Comparison of ENCODE assay signal across 8 cellular contexts in the genomic region with DNA sequence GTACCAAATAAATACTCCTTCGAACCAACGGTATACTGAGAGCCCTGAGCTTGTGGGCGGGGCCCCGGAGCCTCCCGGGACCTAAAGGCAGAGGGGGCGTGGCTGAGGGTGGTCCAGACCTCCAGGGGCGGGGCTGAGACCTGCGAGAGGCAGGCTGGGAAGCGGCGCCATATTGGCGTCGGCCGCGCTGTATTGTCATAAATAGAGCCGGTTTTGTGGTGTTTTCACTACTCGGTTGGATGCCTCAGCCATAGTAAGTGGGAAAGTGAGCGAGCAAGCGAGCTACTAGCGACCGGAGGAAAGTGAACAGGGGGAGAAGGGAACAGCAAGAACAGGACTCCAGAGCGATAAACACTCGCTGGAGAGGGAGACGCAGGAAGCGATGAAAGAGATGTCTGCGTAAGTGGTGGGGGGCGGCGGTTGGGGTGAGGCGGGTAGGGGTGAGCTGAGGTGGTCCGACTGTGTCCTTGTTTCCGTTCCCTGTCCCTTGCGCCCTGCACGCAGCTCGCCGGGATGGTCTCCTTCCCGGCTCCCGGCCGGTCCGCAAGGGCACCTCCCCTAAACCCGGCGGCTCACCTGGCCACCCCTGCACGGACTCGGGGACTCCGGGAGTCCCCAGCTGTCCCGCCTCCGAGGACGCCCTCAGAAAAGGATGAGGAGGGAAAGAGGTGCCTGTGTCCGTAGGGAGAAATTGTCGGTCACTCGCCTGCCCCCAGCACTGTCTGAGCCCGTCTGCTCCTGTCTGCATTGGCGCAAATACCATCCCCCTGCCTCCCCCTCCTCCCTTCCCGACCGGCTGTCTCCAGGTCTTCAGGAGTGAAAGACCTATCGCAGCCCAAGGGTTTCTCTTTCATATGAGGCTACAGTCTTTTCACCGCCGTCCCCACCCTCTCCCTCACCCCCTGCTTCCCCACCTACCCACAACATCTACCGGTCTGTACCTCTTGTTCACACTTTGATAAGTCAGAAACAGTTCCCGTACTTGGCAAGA. TPM values are rescaled to one million over a fixed set of nuclear protein-coding genes. Genes with fewer than 3 reads are reported as not detected.
DNase-seq lines count a peak whose midpoint lies in the region; ATAC-seq and TF ChIP-seq lines count a peak whose summit lies in the region.

A gene (plus strand): TSS at position 172 of the 991 bp plus-strand sequence. CDS start 211 bp downstream, at position 383.

- TF ChIP-seq POLR2A in spleen (IDR thresholded peaks at IDR 0.05), result peak in 2 of 3 donors; percentile 63 to 72

- no peaks in the 10 kb centered on the region for H3K27me3 ChIP-seq in spleen (replicated peaks in 1 of 7)

- TF ChIP-seq CTCF in AG04449 (IDR thresholded peaks at IDR 0.05; ENCODE audit: insufficient read depth, low read length, missing control alignments), result no peak
- TF ChIP-seq CTCF in WI38 (IDR thresholded peaks at IDR 0.05; ENCODE audit: low read depth, low read length), result no peak
- no peak for TF ChIP-seq CTCF in cardiac fibroblast (IDR thresholded peaks at IDR 0.05; ENCODE audit: low read depth, low read length)
- peak in 1 of 11 experiments; percentile 21 for TF ChIP-seq CTCF in spleen (IDR thresholded peaks at IDR 0.05 in 8 of 11, conservative IDR thresholded peaks at IDR 0.05 in 3 of 11)

- intact Hi-C loops in spleen (cut with DNase I; ENCODE audit: low total_unique reads), result no loop called here

- peaks cover 4 to 12% (median 10%) of the 10 kb centered on the region in 3 donors for H3K27me3 Mint-ChIP-seq in immature natural killer cell (ENCODE audit: low read depth in 3 of 3)

- H3K4me3 ChIP-seq in AG04449 (ENCODE audit: low read depth, low read length) (peak within 1 kb of the TSS; percentile 98), WI38 (ENCODE audit: low read depth, low read length) (peak within 1 kb of the TSS; percentile 96), cardiac fibroblast (replicated peaks in 1 of 2; ENCODE audit: low read depth in 2 of 2, low read length in 2 of 2) (peak within 1 kb of the TSS; percentile 97), spleen (peak within 1 kb of the TSS; percentile 80 to 94 (median 93))

- H3K27ac ChIP-seq in spleen, result peak within 1 kb of the TSS; percentile 82 to 95 (median 89)

- H3K27ac Mint-ChIP-seq in immature natural killer cell, result peak within 1 kb of the TSS; percentile 98 to 100 (median 99)

- peaks cover 31 to 50% of the 10 kb centered on the region in 2 donors for H3K4me1 Mint-ChIP-seq in immature natural killer cell

- peak within 1 kb of the TSS; percentile 97 to 100 (median 100) for H3K4me3 Mint-ChIP-seq in immature natural killer cell

- peaks cover 10 to 47% (median 34%) of the 10 kb centered on the region in 6 donors for H3K4me1 ChIP-seq in spleen

- CTCF ChIA-PET in AG04449 (lab: Yijun Ruan, JAX), result interaction anchor here (0.8 to 3.1 kb wide), 7 partner anchors 10 to 243 kb away, joined by 3 to 16 read pairs (median 5); no protein-coding TSS in a partner anchor

- H3K36me3 Mint-ChIP-seq in immature natural killer cell, result peaks cover 8 to 14% (median 12%) of the 10 kb centered on the region in 3 donors

- WGBS in spleen, 5 donors, result 0 to 1% (median 0%) methylated on average over 53 to 58 of the region's 58 CpGs

- DNase-seq in AG04449 (ENCODE audit: low read depth, low spot score) (peak; percentile 42), NCI-H2227 treated with DMSO at 0.1 percent for 48 hours (lab: John Stamatoyannopoulos, UW) (peak; percentile 89), cardiac fibroblast (ENCODE audit: low read depth in 2 of 2) (peak; percentile 91 to 93), immature natural killer cell (peak; percentile 91 to 92 (median 92)), spleen (peak; percentile 99)

- H3K36me3 ChIP-seq in spleen, result peaks cover 0 to 27% (median 12%) of the 10 kb centered on the region in 6 donors

- H3K9me3 Mint-ChIP-seq in immature natural killer cell, result no peaks in the 10 kb centered on the region

- no peaks in the 10 kb centered on the region for H3K9me3 ChIP-seq in spleen

- ATAC-seq in GM18907 (IDR thresholded peaks at IDR 0.05; ENCODE audit: unreplicated experiment) (peak; percentile 98), HG03159 (IDR thresholded peaks at IDR 0.05; ENCODE audit: unreplicated experiment) (peak; percentile 98)

- POLR2A ChIA-PET in AG04449 (lab: Yijun Ruan, JAX), result interaction anchor here (0.6 kb wide), 1 partner anchor 687 kb away, joined by 3 read pairs; no protein-coding TSS in a partner anchor

RNA-seq across cellular contexts. Expression of the gene that starts here (rescaled TPM):
- polyA plus RNA-seq in immature natural killer cell (10 to 100 TPM in 1 of 3 donors, 1 to 10 TPM in 2; 5.1 to 19.5 (median 8.9) TPM), spleen (1 to 10 TPM; 4.2 to 6.0 (median 5.0) TPM)
- total RNA-seq in spleen, result 10 to 100 TPM; 19.8 to 27.9 (median 22.2) TPM

Comparison
In these comparisons a context has a peak if more than half of its experiments do, and no peak if none do; other contexts are left out.
1. Peak in every context shown above with its lines: DNase-seq, ATAC-seq, H3K4me3 ChIP-seq and H3K27ac ChIP-seq.
2. DNase-seq: peak in every context shown above with its lines; median percentile 99 in spleen; 92 in cardiac fibroblast; 92 in immature natural killer cell; 89 in NCI-H2227 treated with DMSO at 0.1 percent for 48 hours; 42 in AG04449.